9 cellular contexts compared by ENCODE assay signal in the genomic region with DNA sequence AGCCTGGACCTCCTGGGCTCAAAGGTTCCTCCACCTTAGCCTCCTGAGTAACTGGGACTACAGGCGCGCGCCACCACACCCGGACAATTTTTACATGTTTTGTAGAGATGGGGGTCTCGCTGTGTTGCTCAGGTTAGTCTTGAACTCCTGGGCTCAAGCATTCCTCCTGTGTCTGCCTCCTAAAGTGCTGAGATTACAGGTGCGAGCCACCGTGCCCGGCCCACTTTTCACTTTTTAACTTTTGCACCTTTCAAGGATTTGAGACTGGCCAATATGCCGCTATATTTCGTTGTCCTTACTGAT. TPM values are rescaled to one million over a fixed set of nuclear protein-coding genes. Genes with fewer than 3 reads are reported as not detected.
DNase-seq lines count a peak whose midpoint lies in the region; ATAC-seq, FAIRE-seq and TF ChIP-seq lines count a peak whose summit lies in the region.
"Had no signal": no experiment of that assay in that cellular context is flagged by ENCODE, and none has a peak within 500 bp of the region (broad histone marks: within the 10 kb centered on the region; RNA-seq: fewer than 3 reads in every experiment).

No MANE protein-coding gene starts in this region.

- H3K4me1 ChIP-seq in HepG2 (ENCODE audit: insufficient read depth, low read length) (peaks cover 55% of the 10 kb centered on the region), right lobe of liver (peaks cover 0 to 14% (median 0%) of the 10 kb centered on the region in 4 donors), mammary epithelial cell (ENCODE audit: insufficient read depth, low read length) (peaks cover 56% of the 10 kb centered on the region), mucosa of stomach (ENCODE audit: control insufficient read depth, insufficient read depth, low read length) (peaks cover 14% of the 10 kb centered on the region)

- DNase-seq in HepG2 (ENCODE audit: low spot score): no peak
- DNase-seq in right lobe of liver: no peak
- DNase-seq in mammary epithelial cell: no peak
- no peak for DNase-seq in GM20000 (ENCODE audit: low spot score)
- no peak for DNase-seq in SHP77 treated with DMSO at 0.1 percent for 48 hours (lab: John Stamatoyannopoulos, UW)
- DNase-seq in substantia nigra (lab: John Stamatoyannopoulos, UW): no peak

- peak overlapping the region in 2 of 3 experiments; percentile 82 to 85; a peak in 2 of 6 replicates for H3K4me3 ChIP-seq in HepG2 (replicated peaks in 1 of 3; ENCODE audit: insufficient read depth in 1 of 3, low read depth in 2 of 3, low read length in 3 of 3)
- H3K4me3 ChIP-seq in right lobe of liver: peak overlapping the region in 1 of 3 donors; percentile 72
- peak overlapping the region in 1 of 3 experiments; percentile 64 for H3K4me3 ChIP-seq in mammary epithelial cell (replicated peaks in 1 of 3; ENCODE audit: insufficient read depth in 1 of 3, low read depth in 2 of 3, low read length in 3 of 3)
- H3K4me3 ChIP-seq in mucosa of stomach (ENCODE audit: low read length): peak overlapping the region; percentile 63

- no peak for TF ChIP-seq CTCF in HepG2 (CRISPR knock-in tag; IDR thresholded peaks at IDR 0.05)
- no peak for TF ChIP-seq CTCF in right lobe of liver (IDR thresholded peaks at IDR 0.05)
- no peak for TF ChIP-seq CTCF in mammary epithelial cell (conservative IDR thresholded peaks at IDR 0.05 in 1 of 2, IDR thresholded peaks at IDR 0.05 in 1 of 2; ENCODE audit: extremely low read depth in 1 of 2, insufficient read depth in 1 of 2, low read depth in 1 of 2, low read length in 2 of 2)
- TF ChIP-seq CTCF in GM20000 (IDR thresholded peaks at IDR 0.05; ENCODE audit: extremely low read depth, missing control alignments): no peak

- CTCF ChIA-PET in HepG2 (lab: Yijun Ruan, JAX; ENCODE audit: low intra/inter-chr PET ratio, low total read pairs): no interaction called here
- CTCF ChIA-PET in mammary epithelial cell (lab: Charles Lee; ENCODE audit: low non-redundant PET): no interaction called here

- H3K79me2 ChIP-seq in HepG2 (ENCODE audit: insufficient read depth, low read length) (peaks cover 30% of the 10 kb centered on the region), mammary epithelial cell (ENCODE audit: insufficient read depth, low read length) (peaks cover 33% of the 10 kb centered on the region)

- 96% methylated on average over 10 of the region's 10 CpGs for WGBS in HepG2 (ENCODE audit: low lambda C conversion rate)
- WGBS in right lobe of liver (ENCODE audit: insufficient coverage, low coverage, low lambda C conversion rate, missing lambda C conversion rate): 94% methylated on average over 10 of the region's 10 CpGs
- WGBS in mammary epithelial cell (ENCODE audit: low coverage, missing lambda C conversion rate): 97% methylated on average over 10 of the region's 10 CpGs

- dilution Hi-C loops in mammary epithelial cell (cut with HindIII; ENCODE audit: low sequenced_read_pairs): no loop called here

- H3K9me3 ChIP-seq in HepG2 (ENCODE audit: low read length) (no peaks in the 10 kb centered on the region), right lobe of liver (no peaks in the 10 kb centered on the region), mammary epithelial cell (replicated peaks; ENCODE audit: insufficient read depth, low read length) (no peaks in the 10 kb centered on the region), mucosa of stomach (ENCODE audit: control insufficient read depth, low read length) (no peaks in the 10 kb centered on the region)

- no peak for TF ChIP-seq RAD21 in HepG2 (CRISPR knock-in tag; IDR thresholded peaks at IDR 0.05)

- no peak for FAIRE-seq in HepG2 (lab: Jason Lieb, UNC)

- H3K27ac ChIP-seq in HepG2 (ENCODE audit: extremely low read length, insufficient read depth, low read length) (no peak overlapping the region), right lobe of liver (no peak overlapping the region), mammary epithelial cell (ENCODE audit: insufficient read depth, low read depth, low read length) (no peak overlapping the region), substantia nigra (ENCODE audit: low read depth, low read length, poor library complexity, severe bottlenecking) (no peak overlapping the region)

- no peaks in the 10 kb centered on the region for H3K27me3 ChIP-seq in HepG2 (ENCODE audit: control insufficient read depth in 1 of 2, insufficient read depth in 2 of 2, low read length in 2 of 2)
- no peaks in the 10 kb centered on the region for H3K27me3 ChIP-seq in right lobe of liver
- no peaks in the 10 kb centered on the region for H3K27me3 ChIP-seq in mammary epithelial cell (ENCODE audit: insufficient read depth, low read length)
- no peaks in the 10 kb centered on the region for H3K27me3 ChIP-seq in mucosa of stomach (ENCODE audit: control insufficient read depth, insufficient read depth, low read length)

- POLR2A ChIA-PET in HepG2 (lab: Yijun Ruan, JAX): interaction anchor here (1.4 to 2.4 kb wide), 3 partner anchors 14 to 73 kb away, joined by 4 to 14 read pairs (median 7); no protein-coding TSS in a partner anchor

- no peaks in the 10 kb centered on the region for H4K20me1 ChIP-seq in HepG2 (ENCODE audit: insufficient read depth, low read length)
- H4K20me1 ChIP-seq in mammary epithelial cell (ENCODE audit: insufficient read depth, low read length): no peaks in the 10 kb centered on the region

- ATAC-seq in HepG2: no peak
- no peak for ATAC-seq in right lobe of liver
- no peak for ATAC-seq in HG03469 (IDR thresholded peaks at IDR 0.05; ENCODE audit: unreplicated experiment)

- in situ Hi-C loops in HepG2 (cut with HindIII; ENCODE audit: extremely low pct_ligation_motif_present, low pct_unique_long_range_greater_than_20kb) (no loop called here), mammary epithelial cell (cut with MboI; ENCODE audit: low sequenced_read_pairs in 2 of 2) (no loop called here)

- H3K9ac ChIP-seq in HepG2 (ENCODE audit: insufficient read depth, low read depth, low read length) (no peak overlapping the region), mammary epithelial cell (ENCODE audit: insufficient read depth, low read length) (no peak overlapping the region), mucosa of stomach (ENCODE audit: low read length) (peak overlapping the region; percentile 66)

- H2AFZ ChIP-seq in HepG2 (ENCODE audit: low read length): no peak overlapping the region
- no peak overlapping the region for H2AFZ ChIP-seq in mammary epithelial cell (ENCODE audit: low read depth, low read length)

- TF ChIP-seq EP300 in HepG2 (IDR thresholded peaks at IDR 0.05; ENCODE audit: low read depth in 2 of 2, low read length in 2 of 2) (no peak), HepG2 (CRISPR knock-in tag; IDR thresholded peaks at IDR 0.05; ENCODE audit: borderline replicate concordance) (no peak)

- H3K36me3 ChIP-seq in HepG2 (replicated peaks in 1 of 2; ENCODE audit: control insufficient read depth in 1 of 2, insufficient read depth in 2 of 2, low read length in 2 of 2) (peaks cover 0 to 1% of the 10 kb centered on the region in 2 experiments; a peak in 1 of 5 replicates), right lobe of liver (peaks cover 0 to 1% (median 0%) of the 10 kb centered on the region in 4 donors), mammary epithelial cell (ENCODE audit: insufficient read depth, low read length) (no peaks in the 10 kb centered on the region), mucosa of stomach (ENCODE audit: control insufficient read depth, insufficient read depth, low read length) (no peaks in the 10 kb centered on the region)

- peak overlapping the region; percentile 98 for H3K4me2 ChIP-seq in HepG2 (ENCODE audit: low read depth, low read length)
- H3K4me2 ChIP-seq in mammary epithelial cell (ENCODE audit: insufficient read depth, low read depth, low read length): peak overlapping the region; percentile 97

- BruUV-seq in HepG2 (replicated peaks; lab: Mats Ljungman, UMichigan) (no TSS peak), mammary epithelial cell (replicated peaks; lab: Mats Ljungman, UMichigan) (no TSS peak)

- no peak for TF ChIP-seq POLR2A in HepG2 (IDR thresholded peaks at IDR 0.05; ENCODE audit: insufficient read depth in 1 of 2, low read depth in 2 of 2, low read length in 2 of 2)
- TF ChIP-seq POLR2A in right lobe of liver (IDR thresholded peaks at IDR 0.05): no peak

- intact Hi-C loops in HepG2 (cut with micrococcal nuclease; ENCODE audit: unreplicated experiment): loop anchor here (2.0 to 5.0 kb wide), 2 partner anchors 53 to 126 kb away; no protein-coding TSS in a partner anchor
- intact Hi-C loops in right lobe of liver (cut with DNase I): loop anchor here in 1 of 2 donors (10.0 kb wide), 1 partner anchor 53 kb away; no protein-coding TSS in a partner anchor
- intact Hi-C loops in mammary epithelial cell (cut with micrococcal nuclease): loop anchor here (1.0 to 5.0 kb wide), 2 partner anchors 9 to 126 kb away; no protein-coding TSS in a partner anchor

RNA-seq across cellular contexts. Expression of a gene that starts 0.8 kb away (rescaled TPM):
- total RNA-seq in HepG2 (2016; rRNA removed; fragmentation: Illumina TruSeq; extraction: Trizol) (50.2 and 74.1 TPM in 2 replicates), right lobe of liver (100 to 1,000 TPM in 3 of 6 experiments, 10 to 100 TPM in 3; 61.3 to 125 (median 98.4) TPM), mammary epithelial cell (100 to 1,000 TPM; 110 to 172 TPM)
- total RNA-seq in HepG2 (2016; cell fraction: cytosol; rRNA removed; fragmentation: Illumina TruSeq; extraction: Trizol; ENCODE audit: low read depth): 11.6 and 14.5 TPM in 2 replicates
- 36.8 and 80.8 TPM in 2 replicates for total RNA-seq in HepG2 (2016; cell fraction: insoluble cytoplasmic fraction; rRNA removed; fragmentation: Illumina TruSeq; extraction: Trizol)
- 42.5 and 45.5 TPM in 2 replicates for total RNA-seq in HepG2 (2016; cell fraction: membrane; rRNA removed; fragmentation: Illumina TruSeq; extraction: Trizol)
- 56.3 and 70.0 TPM in 2 replicates for total RNA-seq in HepG2 (2016; cell fraction: nucleus; rRNA removed; fragmentation: Illumina TruSeq; extraction: Trizol)
- polyA plus RNA-seq in HepG2 (2011; rRNA removed) (343 and 356 TPM in 2 replicates), mammary epithelial cell (206 TPM)
- 228 and 302 TPM in 2 replicates for polyA plus RNA-seq in HepG2 (2011; cell fraction: cytosol; rRNA removed)
- polyA plus RNA-seq in HepG2 (2011; cell fraction: nucleus; rRNA removed): 259 and 313 TPM in 2 replicates
- polyA plus RNA-seq in HepG2 (2012): 127 and 130 TPM in 2 replicates
- 14.7 and 15.8 TPM in 2 replicates for polyA plus RNA-seq in HepG2 (2016; cell fraction: cytosol; fragmentation: Illumina TruSeq; extraction: Trizol; ENCODE audit: low read depth)
- 45.2 and 59.6 TPM in 2 replicates for polyA plus RNA-seq in HepG2 (2016; cell fraction: insoluble cytoplasmic fraction; fragmentation: Illumina TruSeq; extraction: Trizol; ENCODE audit: low read depth)
- polyA plus RNA-seq in HepG2 (2016; cell fraction: membrane; fragmentation: Illumina TruSeq; extraction: Trizol; ENCODE audit: low read depth): 33.4 and 35.8 TPM in 2 replicates
- 100 and 107 TPM in 2 replicates for polyA plus RNA-seq in HepG2 (2016; cell fraction: nucleus; fragmentation: Illumina TruSeq; extraction: Trizol; ENCODE audit: insufficient read depth, low read depth)
- polyA minus RNA-seq in HepG2 (2011; rRNA and poly(A)+ RNA removed; ENCODE audit: low replicate concordance): 84.8 and 423 TPM in 2 replicates
- 148 and 170 TPM in 2 replicates for polyA minus RNA-seq in HepG2 (2011; cell fraction: cytosol; rRNA and poly(A)+ RNA removed)
- polyA minus RNA-seq in HepG2 (2011; cell fraction: nucleus; rRNA and poly(A)+ RNA removed): 147 and 160 TPM in 2 replicates
- 641 TPM for polyA minus RNA-seq in mammary epithelial cell

RNA-seq across cellular contexts. Expression of a gene that starts 46.6 kb away (rescaled TPM):
- total RNA-seq in HepG2 (2016; rRNA removed; fragmentation: Illumina TruSeq; extraction: Trizol) (0.04 TPM in 1 of 2 replicates, not detected in the other), right lobe of liver (1 to 10 TPM in 3 of 6 experiments, not detected in 3; 1.9 to 4.5 (median 2.1) TPM), mammary epithelial cell (not detected)
- total RNA-seq in HepG2 (2016; cell fraction: cytosol; rRNA removed; fragmentation: Illumina TruSeq; extraction: Trizol; ENCODE audit: low read depth): not detected in 2 replicates
- not detected in 2 replicates for total RNA-seq in HepG2 (2016; cell fraction: insoluble cytoplasmic fraction; rRNA removed; fragmentation: Illumina TruSeq; extraction: Trizol)
- not detected in 2 replicates for total RNA-seq in HepG2 (2016; cell fraction: membrane; rRNA removed; fragmentation: Illumina TruSeq; extraction: Trizol)
- total RNA-seq in HepG2 (2016; cell fraction: nucleus; rRNA removed; fragmentation: Illumina TruSeq; extraction: Trizol): not detected in 2 replicates
- polyA plus RNA-seq in HepG2 (2011; rRNA removed) (1.2 TPM in 2 replicates), mammary epithelial cell (not detected)
- polyA plus RNA-seq in HepG2 (2011; cell fraction: cytosol; rRNA removed): 0.51 and 1.1 TPM in 2 replicates
- 0.34 and 0.50 TPM in 2 replicates for polyA plus RNA-seq in HepG2 (2011; cell fraction: nucleus; rRNA removed)
- polyA plus RNA-seq in HepG2 (2012): 0.75 and 1.7 TPM in 2 replicates
- not detected in 2 replicates for polyA plus RNA-seq in HepG2 (2016; cell fraction: cytosol; fragmentation: Illumina TruSeq; extraction: Trizol; ENCODE audit: low read depth)
- not detected in 2 replicates for polyA plus RNA-seq in HepG2 (2016; cell fraction: insoluble cytoplasmic fraction; fragmentation: Illumina TruSeq; extraction: Trizol; ENCODE audit: low read depth)
- polyA plus RNA-seq in HepG2 (2016; cell fraction: membrane; fragmentation: Illumina TruSeq; extraction: Trizol; ENCODE audit: low read depth): 0.06 TPM in 1 of 2 replicates, not detected in the other
- polyA plus RNA-seq in HepG2 (2016; cell fraction: nucleus; fragmentation: Illumina TruSeq; extraction: Trizol; ENCODE audit: insufficient read depth, low read depth): 0.21 TPM in 1 of 2 replicates, not detected in the other
- polyA minus RNA-seq in HepG2 (2011; rRNA and poly(A)+ RNA removed; ENCODE audit: low replicate concordance): 0.20 and 2.0 TPM in 2 replicates
- polyA minus RNA-seq in HepG2 (2011; cell fraction: cytosol; rRNA and poly(A)+ RNA removed): 0.26 and 0.49 TPM in 2 replicates
- 0.62 and 1.0 TPM in 2 replicates for polyA minus RNA-seq in HepG2 (2011; cell fraction: nucleus; rRNA and poly(A)+ RNA removed)
- not detected for polyA minus RNA-seq in mammary epithelial cell
- total RNA-seq: kidney epithelial cell had no signal
